In the genomic region with DNA sequence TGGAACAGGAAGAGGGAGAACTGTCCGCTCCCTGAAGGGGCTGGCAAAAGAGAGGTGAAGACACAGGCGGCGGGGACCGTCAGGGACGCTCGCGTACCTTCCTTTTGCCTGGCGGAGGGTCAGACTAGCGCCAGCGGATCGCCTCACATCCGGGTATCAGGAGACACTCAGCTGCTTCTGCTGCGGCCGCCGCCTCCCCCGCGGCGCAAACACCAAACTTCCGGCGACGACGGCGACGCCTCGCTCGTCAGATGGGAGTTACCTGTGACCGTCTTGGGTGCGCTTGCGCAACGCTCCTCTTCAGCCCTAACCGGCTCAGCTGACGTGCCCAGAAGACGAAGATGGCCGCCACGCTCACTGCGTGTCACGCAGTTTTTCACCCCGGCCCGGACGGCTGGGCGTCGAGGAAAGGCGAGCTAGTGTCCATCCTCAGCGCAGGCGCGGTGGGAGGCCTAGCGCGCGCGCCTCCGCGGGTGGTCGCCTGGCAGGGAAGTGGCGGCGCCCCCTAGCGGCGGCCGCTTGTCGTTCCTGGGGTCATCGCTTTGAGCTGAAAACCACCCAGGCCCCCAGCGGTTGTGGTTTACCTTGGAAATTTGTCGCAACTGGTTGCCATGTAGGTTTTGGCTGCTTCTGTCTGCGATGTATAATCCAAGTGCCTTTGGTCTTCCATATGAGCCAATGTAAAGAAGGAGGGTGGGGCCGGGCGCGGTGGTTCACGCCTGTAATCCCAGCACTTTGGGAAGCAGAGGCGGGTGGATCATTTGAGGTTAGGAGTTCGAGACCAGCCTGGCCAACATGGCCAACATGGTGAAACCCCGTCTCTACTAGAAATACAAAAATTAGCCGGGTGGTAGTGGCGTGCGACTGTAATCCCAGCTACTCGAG, we compare ENCODE assay signal across 1 cellular context.
TF ChIP-seq lines count a peak whose summit lies in the region.

Gene ESCO1 (minus strand): TSS at position 179 of the 885 bp plus-strand sequence. CDS start 25,861 bp downstream, outside the sequence.

TF ChIP-seq in K562, 482 proteins besides CTCF, POLR2A, EP300 and RAD21 (continued from another document and continues in another):
- TF ChIP-seq, protein P1, sequence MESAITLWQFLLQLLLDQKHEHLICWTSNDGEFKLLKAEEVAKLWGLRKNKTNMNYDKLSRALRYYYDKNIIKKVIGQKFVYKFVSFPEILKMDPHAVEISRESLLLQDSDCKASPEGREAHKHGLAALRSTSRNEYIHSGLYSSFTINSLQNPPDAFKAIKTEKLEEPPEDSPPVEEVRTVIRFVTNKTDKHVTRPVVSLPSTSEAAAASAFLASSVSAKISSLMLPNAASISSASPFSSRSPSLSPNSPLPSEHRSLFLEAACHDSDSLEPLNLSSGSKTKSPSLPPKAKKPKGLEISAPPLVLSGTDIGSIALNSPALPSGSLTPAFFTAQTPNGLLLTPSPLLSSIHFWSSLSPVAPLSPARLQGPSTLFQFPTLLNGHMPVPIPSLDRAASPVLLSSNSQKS (CRISPR knock-in tag; IDR thresholded peaks at IDR 0.05) = no peak
- TF ChIP-seq RBM34 (IDR thresholded peaks at IDR 0.05; ENCODE audit: borderline replicate concordance, insufficient read depth, low read length) = no peak
- TF ChIP-seq ZNF282 (CRISPR knock-in tag; IDR thresholded peaks at IDR 0.05) = no peak
- peak in 1 of 2 experiments; percentile 61; a peak in 1 of 4 replicates for TF ChIP-seq SRF (CRISPR knock-in tag; IDR thresholded peaks at IDR 0.05)
- no peak for TF ChIP-seq ZNF253 (CRISPR knock-in tag; conservative IDR thresholded peaks at IDR 0.05)
- no peak for TF ChIP-seq LARP7 (IDR thresholded peaks at IDR 0.05)
- peak; percentile 20; the same call in 1 of the 2 replicates for TF ChIP-seq THAP12 (CRISPR knock-in tag; IDR thresholded peaks at IDR 0.05)
- TF ChIP-seq BDP1 (IDR thresholded peaks at IDR 0.05; ENCODE audit: insufficient read depth, insufficient read length) = no peak
- no peak for TF ChIP-seq SRSF3 (IDR thresholded peaks at IDR 0.05; ENCODE audit: insufficient read depth, low read length)
- no peak for TF ChIP-seq MAFG (tag; conservative IDR thresholded peaks at IDR 0.05)
- no peak for TF ChIP-seq HMG20B (CRISPR knock-in tag; IDR thresholded peaks at IDR 0.05)
- peak; percentile 82 for TF ChIP-seq POLR2H (tag; IDR thresholded peaks at IDR 0.05; ENCODE audit: low read depth)
- TF ChIP-seq FOXA3 (CRISPR knock-in tag; conservative IDR thresholded peaks at IDR 0.05 in 1 of 2, IDR thresholded peaks at IDR 0.05 in 1 of 2) = no peak
- TF ChIP-seq, protein P2, sequence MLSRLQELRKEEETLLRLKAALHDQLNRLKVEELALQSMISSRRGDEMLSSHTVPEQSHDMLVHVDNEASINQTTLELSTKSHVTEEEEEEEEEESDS (CRISPR knock-in tag; IDR thresholded peaks at IDR 0.05) = no peak
- TF ChIP-seq, protein P3, sequence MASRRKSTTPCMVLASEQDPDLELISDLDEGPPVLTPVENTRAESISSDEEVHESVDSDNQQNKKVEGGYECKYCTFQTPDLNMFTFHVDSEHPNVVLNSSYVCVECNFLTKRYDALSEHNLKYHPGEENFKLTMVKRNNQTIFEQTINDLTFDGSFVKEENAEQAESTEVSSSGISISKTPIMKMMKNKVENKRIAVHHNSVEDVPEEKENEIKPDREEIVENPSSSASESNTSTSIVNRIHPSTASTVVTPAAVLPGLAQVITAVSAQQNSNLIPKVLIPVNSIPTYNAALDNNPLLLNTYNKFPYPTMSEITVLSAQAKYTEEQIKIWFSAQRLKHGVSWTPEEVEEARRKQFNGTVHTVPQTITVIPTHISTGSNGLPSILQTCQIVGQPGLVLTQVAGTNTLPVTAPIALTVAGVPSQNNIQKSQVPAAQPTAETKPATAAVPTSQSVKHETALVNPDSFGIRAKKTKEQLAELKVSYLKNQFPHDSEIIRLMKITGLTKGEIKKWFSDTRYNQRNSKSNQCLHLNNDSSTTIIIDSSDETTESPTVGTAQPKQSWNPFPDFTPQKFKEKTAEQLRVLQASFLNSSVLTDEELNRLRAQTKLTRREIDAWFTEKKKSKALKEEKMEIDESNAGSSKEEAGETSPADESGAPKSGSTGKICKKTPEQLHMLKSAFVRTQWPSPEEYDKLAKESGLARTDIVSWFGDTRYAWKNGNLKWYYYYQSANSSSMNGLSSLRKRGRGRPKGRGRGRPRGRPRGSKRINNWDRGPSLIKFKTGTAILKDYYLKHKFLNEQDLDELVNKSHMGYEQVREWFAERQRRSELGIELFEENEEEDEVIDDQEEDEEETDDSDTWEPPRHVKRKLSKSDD (conservative IDR thresholded peaks at IDR 0.05; ENCODE audit: low read length) = 0 out of 2 replicates have a peak, but pooled peaks have one; percentile 67
- no peak for TF ChIP-seq HBP1 (CRISPR knock-in tag; IDR thresholded peaks at IDR 0.05)
- no peak for TF ChIP-seq XRCC4 (IDR thresholded peaks at IDR 0.05; ENCODE audit: extremely low read depth, insufficient read depth, insufficient read length)
- TF ChIP-seq NR4A1 (CRISPR knock-in tag; IDR thresholded peaks at IDR 0.05) = no peak
- no peak for TF ChIP-seq NR4A1 (tag; IDR thresholded peaks at IDR 0.05)
- peak; percentile 94 for TF ChIP-seq POLR2G (IDR thresholded peaks at IDR 0.05; ENCODE audit: low read depth, low read length)
- peak; percentile 93 for TF ChIP-seq SUPT5H (IDR thresholded peaks at IDR 0.05)
- TF ChIP-seq ZBTB2 (IDR thresholded peaks at IDR 0.05) = peak; percentile 97
- TF ChIP-seq BCOR (IDR thresholded peaks at IDR 0.05) = peak; percentile 67
- TF ChIP-seq ELF4 (CRISPR knock-in tag; IDR thresholded peaks at IDR 0.05) = no peak
- TF ChIP-seq ZNF143 (CRISPR knock-in tag; IDR thresholded peaks at IDR 0.05) = no peak
- peak; percentile 57 for TF ChIP-seq C11orf30 (IDR thresholded peaks at IDR 0.05; ENCODE audit: low read depth)
- TF ChIP-seq, protein P4, sequence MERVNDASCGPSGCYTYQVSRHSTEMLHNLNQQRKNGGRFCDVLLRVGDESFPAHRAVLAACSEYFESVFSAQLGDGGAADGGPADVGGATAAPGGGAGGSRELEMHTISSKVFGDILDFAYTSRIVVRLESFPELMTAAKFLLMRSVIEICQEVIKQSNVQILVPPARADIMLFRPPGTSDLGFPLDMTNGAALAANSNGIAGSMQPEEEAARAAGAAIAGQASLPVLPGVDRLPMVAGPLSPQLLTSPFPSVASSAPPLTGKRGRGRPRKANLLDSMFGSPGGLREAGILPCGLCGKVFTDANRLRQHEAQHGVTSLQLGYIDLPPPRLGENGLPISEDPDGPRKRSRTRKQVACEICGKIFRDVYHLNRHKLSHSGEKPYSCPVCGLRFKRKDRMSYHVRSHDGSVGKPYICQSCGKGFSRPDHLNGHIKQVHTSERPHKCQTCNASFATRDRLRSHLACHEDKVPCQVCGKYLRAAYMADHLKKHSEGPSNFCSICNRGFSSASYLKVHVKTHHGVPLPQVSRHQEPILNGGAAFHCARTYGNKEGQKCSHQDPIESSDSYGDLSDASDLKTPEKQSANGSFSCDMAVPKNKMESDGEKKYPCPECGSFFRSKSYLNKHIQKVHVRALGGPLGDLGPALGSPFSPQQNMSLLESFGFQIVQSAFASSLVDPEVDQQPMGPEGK (CRISPR knock-in tag; IDR thresholded peaks at IDR 0.05; ENCODE audit: borderline replicate concordance) = 0 out of 2 replicates have a peak, but pooled peaks have one; percentile 41
- TF ChIP-seq, protein P5, sequence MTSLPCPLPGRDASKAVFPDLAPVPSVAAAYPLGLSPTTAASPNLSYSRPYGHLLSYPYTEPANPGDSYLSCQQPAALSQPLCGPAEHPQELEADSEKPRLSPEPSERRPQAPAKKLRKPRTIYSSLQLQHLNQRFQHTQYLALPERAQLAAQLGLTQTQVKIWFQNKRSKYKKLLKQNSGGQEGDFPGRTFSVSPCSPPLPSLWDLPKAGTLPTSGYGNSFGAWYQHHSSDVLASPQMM (CRISPR knock-in tag; IDR thresholded peaks at IDR 0.05) = no peak
- no peak for TF ChIP-seq POLR3G (IDR thresholded peaks at IDR 0.05; ENCODE audit: extremely low read depth, insufficient read length, insufficient replicate concordance)
- TF ChIP-seq MAX (CRISPR knock-in tag; IDR thresholded peaks at IDR 0.05) = peak; percentile 83
- TF ChIP-seq NFYB (IDR thresholded peaks at IDR 0.05; ENCODE audit: extremely low read depth, insufficient read length) = no peak
- TF ChIP-seq ZNF518B (CRISPR knock-in tag; IDR thresholded peaks at IDR 0.05) = no peak
- TF ChIP-seq HMGN3 (IDR thresholded peaks at IDR 0.05; ENCODE audit: borderline replicate concordance, extremely low read depth, insufficient read length, low read depth, low read length) = peak; percentile 86
- peak; percentile 85; the same call in 1 of the 2 replicates for TF ChIP-seq CBFB (CRISPR knock-in tag; IDR thresholded peaks at IDR 0.05)
- TF ChIP-seq ZNF766 (CRISPR knock-in tag; conservative IDR thresholded peaks at IDR 0.05) = peak; percentile 25; the same call in 1 of the 2 replicates
- no peak for TF ChIP-seq ZNF583 (CRISPR knock-in tag; IDR thresholded peaks at IDR 0.05)
- TF ChIP-seq MYNN (IDR thresholded peaks at IDR 0.05) = peak; percentile 11; the same call in 1 of the 2 replicates
- no peak for TF ChIP-seq MYNN (CRISPR knock-in tag; IDR thresholded peaks at IDR 0.05)
- TF ChIP-seq TRIM24 (IDR thresholded peaks at IDR 0.05) = peak in 1 of 2 experiments; percentile 89; a peak in 2 of 4 replicates
- peak; percentile 96 for TF ChIP-seq ZBTB7A (IDR thresholded peaks at IDR 0.05; ENCODE audit: borderline replicate concordance, control insufficient read depth, low read depth, low read length)
- peak; percentile 12; the same call in 1 of the 2 replicates for TF ChIP-seq ATF4 (CRISPR knock-in tag; IDR thresholded peaks at IDR 0.05)
- no peak for TF ChIP-seq HNRNPH1 (optimal IDR thresholded peaks at IDR 0.05; ENCODE audit: low read depth, low read length)
- peak; percentile 6; the same call in 1 of the 2 replicates for TF ChIP-seq NR2C2 (CRISPR knock-in tag; IDR thresholded peaks at IDR 0.05)
- peak; percentile 94 for TF ChIP-seq NR2C2 (tag; IDR thresholded peaks at IDR 0.05)
